ENCODE assay signal across 8 cellular contexts in genomic region chr18:59899298-59900221, GRCh38. TPM values are rescaled to one million over a fixed set of nuclear protein-coding genes. Genes with fewer than 3 reads are reported as not detected.
DNase-seq lines count a peak whose midpoint lies in the region; ATAC-seq and TF ChIP-seq lines count a peak whose summit lies in the region.

Gene PMAIP1, plus strand, starts transcription at chr18:59899996. Its CDS starts 182 bp downstream, at chr18:59900178.

- peak within 1 kb of the TSS; percentile 91 for H3K27ac ChIP-seq in colonic mucosa

- H3K4me3 ChIP-seq in BE2C (ENCODE audit: low read depth, low read length) (peak within 1 kb of the TSS; percentile 76), colonic mucosa (peak within 1 kb of the TSS; percentile 56)

- no peaks in the 10 kb centered on the region for H3K9me3 ChIP-seq in BE2C
- no peaks in the 10 kb centered on the region for H3K9me3 ChIP-seq in colonic mucosa

- DNase-seq in BE2C (peak; percentile 85), NCI-H524 treated with DMSO at 0.1 percent for 48 hours (lab: John Stamatoyannopoulos, UW) (peak; percentile 57), colonic mucosa (peak; percentile 93), left lobe of liver (ENCODE audit: low spot score) (peak; percentile 75)
- peak; percentile 92 for DNase-seq in activated CD4-positive, alpha-beta T cell treated with anti-CD3 and anti-CD28 coated beads for 36 hours
- peak; percentile 81 for DNase-seq in stimulated activated CD4-positive, alpha-beta T cell treated with anti-CD3 and anti-CD28 coated beads, Interleukin-2, amount 100 ng/mL, for 48 hours

- peak within 1 kb of the TSS; percentile 86 for H3K4me3 Mint-ChIP-seq in activated CD4-positive, alpha-beta T cell treated with anti-CD3 and anti-CD28 coated beads for 36 hours

- ATAC-seq in GM19324 (IDR thresholded peaks at IDR 0.05; ENCODE audit: low FRiP score, unreplicated experiment) (peak; percentile 79), HG03457 (IDR thresholded peaks at IDR 0.05; ENCODE audit: unreplicated experiment) (peak; percentile 44), left lobe of liver (peak; percentile 94)
- peak; percentile 65 for ATAC-seq in activated CD4-positive, alpha-beta T cell treated with anti-CD3 and anti-CD28 coated beads for 36 hours

- TF ChIP-seq CTCF in BE2C (IDR thresholded peaks at IDR 0.05; ENCODE audit: low read depth, low read length) (no peak), colonic mucosa (IDR thresholded peaks at IDR 0.05) (no peak)

- H3K27me3 ChIP-seq in BE2C, result no peaks in the 10 kb centered on the region
- no peaks in the 10 kb centered on the region for H3K27me3 ChIP-seq in colonic mucosa

- H3K36me3 Mint-ChIP-seq in activated CD4-positive, alpha-beta T cell treated with anti-CD3 and anti-CD28 coated beads for 36 hours (ENCODE audit: low read depth), result peaks cover 38% of the 10 kb centered on the region

- POLR2A ChIA-PET in activated CD4-positive, alpha-beta T cell treated with anti-CD3 and anti-CD28 coated beads for 36 hours (lab: Charles Lee), result interaction anchor here (0.7 to 4.2 kb wide), 8 partner anchors 9 to 759 kb away, joined by 3 to 35 read pairs (median 14); no protein-coding TSS in a partner anchor

- H3K4me1 Mint-ChIP-seq in activated CD4-positive, alpha-beta T cell treated with anti-CD3 and anti-CD28 coated beads for 36 hours, result peaks cover 31% of the 10 kb centered on the region

- no peaks in the 10 kb centered on the region for H3K4me1 ChIP-seq in BE2C
- H3K4me1 ChIP-seq in colonic mucosa, result no peaks in the 10 kb centered on the region

- peak within 1 kb of the TSS; percentile 81 to 84 for H3K9ac ChIP-seq in colonic mucosa (ENCODE audit: low read depth in 2 of 2, low read length in 2 of 2)

- H3K27me3 Mint-ChIP-seq in activated CD4-positive, alpha-beta T cell treated with anti-CD3 and anti-CD28 coated beads for 36 hours, result no peaks in the 10 kb centered on the region

- H3K27ac Mint-ChIP-seq in activated CD4-positive, alpha-beta T cell treated with anti-CD3 and anti-CD28 coated beads for 36 hours, result peak within 1 kb of the TSS; percentile 95

- intact Hi-C loops in activated CD4-positive, alpha-beta T cell treated with anti-CD3 and anti-CD28 coated beads for 36 hours (cut with DNase I, micrococcal nuclease), result loop anchor here (1.0 to 10.0 kb wide), 9 partner anchors 13 to 1225 kb away; partner anchors contain the start of genes SEC11C (in 2 of the 2) and MALT1 (in 1 of the 2)
- intact Hi-C loops in colonic mucosa (cut with DNase I), result no loop called here

- H3K9me3 Mint-ChIP-seq in activated CD4-positive, alpha-beta T cell treated with anti-CD3 and anti-CD28 coated beads for 36 hours (ENCODE audit: low read depth), result no peaks in the 10 kb centered on the region

- H3K36me3 ChIP-seq in BE2C, result peaks cover 8% of the 10 kb centered on the region
- H3K36me3 ChIP-seq in colonic mucosa, result no peaks in the 10 kb centered on the region

- CTCF ChIA-PET in activated CD4-positive, alpha-beta T cell treated with anti-CD3 and anti-CD28 coated beads for 36 hours (lab: Charles Lee), result interaction anchor here (0.6 to 1.0 kb wide), 6 partner anchors 14 to 96 kb away, joined by 3 to 4 read pairs (median 3); no protein-coding TSS in a partner anchor

RNA-seq across cellular contexts. Expression of gene PMAIP1, which starts in this region (rescaled TPM):
- 21.2 TPM for polyA plus RNA-seq in BE2C (2012; ENCODE audit: insufficient read depth, insufficient read length, low read depth)
- total RNA-seq in activated CD4-positive, alpha-beta T cell treated with anti-CD3 and anti-CD28 coated beads for 36 hours, result 10 to 100 TPM; 58.7 to 97.2 TPM
- total RNA-seq in colonic mucosa (1 to 10 TPM; 4.3 to 4.9 TPM), left lobe of liver (0.28 TPM)

Comparison
In these comparisons a context has a peak if more than half of its experiments do, and no peak if none do; other contexts are left out.
1. Peak in every context shown above with its lines: DNase-seq, ATAC-seq, H3K4me3 ChIP-seq and H3K27ac ChIP-seq.
2. RNA of gene PMAIP1 (total RNA-seq): 58.7 to 97.2 TPM in activated CD4-positive, alpha-beta T cell treated with anti-CD3 and anti-CD28 coated beads for 36 hours; 4.3 to 4.9 TPM in colonic mucosa and 0.28 TPM in left lobe of liver (single experiment); every median in the first group is over 10 times any median in the second.
3. Peak in DNase-seq and ATAC-seq in left lobe of liver; RNA of the gene not detected or under 1 TPM.
4. ATAC-seq: peak in every context shown above with its lines; median percentile 94 in left lobe of liver; 79 in GM19324; 65 in activated CD4-positive, alpha-beta T cell treated with anti-CD3 and anti-CD28 coated beads for 36 hours; 44 in HG03457.